ENCODE assay signal across 8 cellular contexts in genomic region chr1:23528245-23528978, GRCh38. TPM values are rescaled to one million over a fixed set of nuclear protein-coding genes. Genes with fewer than 3 reads are reported as not detected.
DNase-seq lines count a peak whose midpoint lies in the region; ATAC-seq, FAIRE-seq and TF ChIP-seq lines count a peak whose summit lies in the region.

No MANE protein-coding gene starts in this region.

- peak; percentile 91 for DNase-seq in ELR (ENCODE audit: low read depth)
- peak; percentile 78 for DNase-seq in H54 (ENCODE audit: insufficient read length, low spot score)
- DNase-seq in NCI-H146 treated with DMSO at 0.1 percent for 48 hours (lab: John Stamatoyannopoulos, UW; ENCODE audit: unreplicated experiment), result peak; percentile 44
- DNase-seq in T1000 (lab: John Stamatoyannopoulos, UW), result peak; percentile 88
- peak; percentile 76 for DNase-seq in GM12878 (ENCODE audit: low read depth, low spot score)
- DNase-seq in HepG2 (ENCODE audit: low spot score), result peak; percentile 85
- peak; percentile 70 to 72 for DNase-seq in stimulated activated CD8-positive, alpha-beta memory T cell treated with anti-CD3 and anti-CD28 coated beads, Interleukin-15, amount 100 ng/mL, for 48 hours (ENCODE audit: low read depth in 2 of 2)
- DNase-seq in medulla oblongata (ENCODE audit: extremely low spot score), result no peak

- no peaks in the 10 kb centered on the region for H3K9me3 ChIP-seq in GM12878 (replicated peaks; ENCODE audit: control insufficient read depth, insufficient read depth, low read length)
- no peaks in the 10 kb centered on the region for H3K9me3 ChIP-seq in HepG2 (ENCODE audit: low read length)

- H2AFZ ChIP-seq in GM12878 (ENCODE audit: control insufficient read depth, low read depth, low read length) (no peak overlapping the region; the same call in 1 of the 2 replicates), HepG2 (ENCODE audit: low read length) (no peak overlapping the region)

- CTCF ChIA-PET in GM12878 (lab: Yijun Ruan, JAX), result interaction anchor here (0.7 to 28.3 kb wide), 18 partner anchors 9 to 288 kb away, joined by 3 to 784 read pairs (median 4); partner anchors contain the start of gene ID3
- CTCF ChIA-PET in HepG2 (lab: Yijun Ruan, JAX; ENCODE audit: low intra/inter-chr PET ratio, low total read pairs), result no interaction called here

- H3K4me2 ChIP-seq in GM12878 (ENCODE audit: control insufficient read depth, insufficient read depth) (peak overlapping the region; percentile 91), HepG2 (ENCODE audit: low read depth, low read length) (peak overlapping the region; percentile 90)

- TF ChIP-seq EP300 in GM12878 (IDR thresholded peaks at IDR 0.05; ENCODE audit: borderline replicate concordance in 1 of 2, control insufficient read depth in 1 of 2, low read depth in 2 of 2, low read length in 2 of 2) (peak in 1 of 2 experiments; percentile 50; a peak in 2 of 4 replicates), HepG2 (IDR thresholded peaks at IDR 0.05; ENCODE audit: low read depth in 2 of 2, low read length in 2 of 2) (no peak), HepG2 (CRISPR knock-in tag; IDR thresholded peaks at IDR 0.05; ENCODE audit: borderline replicate concordance) (no peak)

- BruUV-seq in GM12878 (replicated peaks; lab: Mats Ljungman, UMichigan) (no TSS peak), HepG2 (replicated peaks; lab: Mats Ljungman, UMichigan) (no TSS peak)

- in situ Hi-C loops in GM12878 (cut with MboI) (no loop called here), HepG2 (cut with HindIII; ENCODE audit: extremely low pct_ligation_motif_present, low pct_unique_long_range_greater_than_20kb) (no loop called here)

- H3K4me3 ChIP-seq in GM12878, result peak overlapping the region; percentile 85
- H3K4me3 ChIP-seq in HepG2 (replicated peaks in 1 of 3; ENCODE audit: insufficient read depth in 1 of 3, low read depth in 2 of 3, low read length in 3 of 3), result peak overlapping the region in 1 of 3 experiments; percentile 26; a peak in 1 of 6 replicates

- POLR2A ChIA-PET in GM12878 (lab: Charles Lee) (interaction anchor here (0.8 to 3.0 kb wide), 11 partner anchors 8 to 194 kb away, joined by 3 to 30 read pairs (median 5); partner anchors contain the start of gene ID3), HepG2 (lab: Yijun Ruan, JAX) (interaction anchor here (0.7 to 1.3 kb wide), 2 partner anchors 44 to 184 kb away, joined by 3 to 7 read pairs; partner anchors contain the start of genes ASAP3 and HNRNPR)

- TF ChIP-seq POLR2A in H54 (IDR thresholded peaks at IDR 0.05; ENCODE audit: low read depth, low read length) (no peak), GM12878 (IDR thresholded peaks at IDR 0.05; ENCODE audit: low read depth, low read length) (no peak), HepG2 (IDR thresholded peaks at IDR 0.05; ENCODE audit: insufficient read depth in 1 of 2, low read depth in 2 of 2, low read length in 2 of 2) (no peak)

- peaks cover 74% of the 10 kb centered on the region for H3K4me1 ChIP-seq in GM12878 (ENCODE audit: control insufficient read depth, insufficient read depth, low read length)
- H3K4me1 ChIP-seq in HepG2 (ENCODE audit: insufficient read depth, low read length), result peaks cover 63% of the 10 kb centered on the region

- intact Hi-C loops in GM12878 (cut with micrococcal nuclease; ENCODE audit: unreplicated experiment), result loop anchor here (5.0 kb wide), 1 partner anchor 186 kb away; the partner anchor contains the start of gene HNRNPR
- intact Hi-C loops in HepG2 (cut with micrococcal nuclease; ENCODE audit: unreplicated experiment), result no loop called here

- TF ChIP-seq CTCF in GM12878 (IDR thresholded peaks at IDR 0.05 in 2 of 3, conservative IDR thresholded peaks at IDR 0.05 in 1 of 3; ENCODE audit: control insufficient read depth in 2 of 3, extremely low read depth in 1 of 3, insufficient read depth in 1 of 3, low read depth in 3 of 3, low read length in 3 of 3), result no peak
- TF ChIP-seq CTCF in HepG2 (CRISPR knock-in tag; IDR thresholded peaks at IDR 0.05), result no peak

- H3K36me3 ChIP-seq in GM12878 (ENCODE audit: control insufficient read depth in 2 of 2, insufficient read depth in 2 of 2, low read length in 1 of 2) (no peaks in the 10 kb centered on the region; a peak in 2 of 4 replicates), HepG2 (replicated peaks in 1 of 2; ENCODE audit: control insufficient read depth in 1 of 2, insufficient read depth in 2 of 2, low read length in 2 of 2) (no peaks in the 10 kb centered on the region; a peak in 1 of 5 replicates)

- SMC1A ChIA-PET in GM12878 (lab: Charles Lee; ENCODE audit: uncharacterized antibody, unreplicated experiment), result interaction anchor here (0.9 to 14.8 kb wide), 10 partner anchors 10 to 109 kb away, joined by 3 to 201 read pairs (median 6); no protein-coding TSS in a partner anchor

- TF ChIP-seq RAD21 in GM12878 (IDR thresholded peaks at IDR 0.05; ENCODE audit: insufficient read depth, low read depth, low read length) (no peak), HepG2 (CRISPR knock-in tag; IDR thresholded peaks at IDR 0.05) (no peak)

- peak; percentile 62 for FAIRE-seq in H54 (lab: Jason Lieb, UNC)
- FAIRE-seq in GM12878 (lab: Jason Lieb, UNC), result peak; percentile 66
- FAIRE-seq in HepG2 (lab: Jason Lieb, UNC), result peak; percentile 89

- RAD21 ChIA-PET in GM12878 (lab: Charles Lee; ENCODE audit: unreplicated experiment), result interaction anchor here (0.7 to 11.3 kb wide), 13 partner anchors 11 to 195 kb away, joined by 3 to 153 read pairs (median 5); partner anchors contain the start of genes HNRNPR and ZNF436

- H3K79me2 ChIP-seq in GM12878 (ENCODE audit: control insufficient read depth, insufficient read depth, low read length) (peaks cover 66% of the 10 kb centered on the region), HepG2 (ENCODE audit: insufficient read depth, low read length) (no peaks in the 10 kb centered on the region)

- H3K27me3 ChIP-seq in GM12878 (replicated peaks in 1 of 2; ENCODE audit: control insufficient read depth in 2 of 2, insufficient read depth in 2 of 2, low read length in 1 of 2) (no peaks in the 10 kb centered on the region), HepG2 (ENCODE audit: control insufficient read depth in 1 of 2, insufficient read depth in 2 of 2, low read length in 2 of 2) (no peaks in the 10 kb centered on the region)

- WGBS in GM12878 (ENCODE audit: insufficient coverage, insufficient replicate concordance, low lambda C conversion rate, missing lambda C conversion rate), result 2% methylated on average over 9 of the region's 9 CpGs
- WGBS in HepG2 (ENCODE audit: low lambda C conversion rate), result 15% methylated on average over 6 of the region's 9 CpGs

- peak; percentile 63 for ATAC-seq in GM12878
- peak; percentile 72 for ATAC-seq in HepG2

- H3K27ac ChIP-seq in GM12878 (ENCODE audit: control insufficient read depth, insufficient read depth), result peak overlapping the region; percentile 89
- H3K27ac ChIP-seq in HepG2 (ENCODE audit: extremely low read length, insufficient read depth, low read length), result no peak overlapping the region

- H3K9ac ChIP-seq in GM12878 (ENCODE audit: control insufficient read depth, insufficient read depth, low read length) (peak overlapping the region; percentile 15), HepG2 (ENCODE audit: insufficient read depth, low read depth, low read length) (no peak overlapping the region)

- H4K20me1 ChIP-seq in GM12878 (ENCODE audit: control insufficient read depth, insufficient read depth) (no peaks in the 10 kb centered on the region), HepG2 (ENCODE audit: insufficient read depth, low read length) (no peaks in the 10 kb centered on the region)

RNA-seq across cellular contexts. Expression of gene E2F2, which starts 2.6 kb away (rescaled TPM):
- total RNA-seq in GM12878 (2013; cell fraction: nucleolus; rRNA removed), result 14.2 and 14.7 TPM in 2 replicates
- 23.7 and 24.6 TPM in 2 replicates for total RNA-seq in GM12878 (2014; rRNA removed)
- total RNA-seq in GM12878 (2014; rRNA removed; fragmentation: Illumina TruSeq; extraction: Trizol), result 13.4 and 14.7 TPM in 2 replicates
- total RNA-seq in GM12878 (2021), result 24.0 and 27.2 TPM in 2 replicates
- 3.7 TPM for polyA plus RNA-seq in GM12878 (2011; ENCODE audit: low read depth)
- 2.3 and 3.8 TPM in 2 replicates for polyA plus RNA-seq in GM12878 (2011; rRNA removed)
- polyA plus RNA-seq in GM12878 (2011; cell fraction: cytosol; rRNA removed), result 5.3 and 5.9 TPM in 2 replicates
- 6.6 and 13.6 TPM in 2 replicates for polyA plus RNA-seq in GM12878 (2011; cell fraction: nucleus; rRNA removed)
- polyA plus RNA-seq in GM12878 (2012), result 3.7 and 5.5 TPM in 2 replicates
- 9.0 and 14.5 TPM in 2 replicates for polyA plus RNA-seq in GM12878 (2014; fragmentation: Illumina TruSeq; extraction: Trizol)
- polyA plus RNA-seq in GM12878 (2014; fragmentation: Nextera tagmentation; extraction: Ambion mirVana), result 1 to 10 TPM; 4.3 to 4.6 TPM
- 10.4 and 12.2 TPM in 2 replicates for polyA plus RNA-seq in GM12878 (2014; rRNA removed)
- 10 to 100 TPM; 17.5 to 18.0 TPM for polyA plus RNA-seq in GM12878 (2016; fragmentation: Nextera tagmentation; extraction: Ambion mirVana)
- 6.4 and 10.4 TPM in 2 replicates for polyA minus RNA-seq in GM12878 (2011; rRNA and poly(A)+ RNA removed)
- polyA minus RNA-seq in GM12878 (2011; cell fraction: cytosol; rRNA and poly(A)+ RNA removed), result 4.5 and 6.9 TPM in 2 replicates
- 4.4 and 8.8 TPM in 2 replicates for polyA minus RNA-seq in GM12878 (2011; cell fraction: nucleus; rRNA and poly(A)+ RNA removed)
- total RNA-seq in HepG2 (2016; rRNA removed; fragmentation: Illumina TruSeq; extraction: Trizol), result 5.7 and 6.6 TPM in 2 replicates
- 1.1 and 1.3 TPM in 2 replicates for total RNA-seq in HepG2 (2016; cell fraction: cytosol; rRNA removed; fragmentation: Illumina TruSeq; extraction: Trizol; ENCODE audit: low read depth)
- 4.9 and 6.0 TPM in 2 replicates for total RNA-seq in HepG2 (2016; cell fraction: insoluble cytoplasmic fraction; rRNA removed; fragmentation: Illumina TruSeq; extraction: Trizol)
- total RNA-seq in HepG2 (2016; cell fraction: membrane; rRNA removed; fragmentation: Illumina TruSeq; extraction: Trizol), result 2.6 TPM in 2 replicates
- total RNA-seq in HepG2 (2016; cell fraction: nucleus; rRNA removed; fragmentation: Illumina TruSeq; extraction: Trizol), result 5.1 and 7.1 TPM in 2 replicates
- 0.50 and 0.65 TPM in 2 replicates for polyA plus RNA-seq in HepG2 (2011; rRNA removed)
- 0.29 and 0.35 TPM in 2 replicates for polyA plus RNA-seq in HepG2 (2011; cell fraction: cytosol; rRNA removed)
- 1.9 TPM in 2 replicates for polyA plus RNA-seq in HepG2 (2011; cell fraction: nucleus; rRNA removed)
- polyA plus RNA-seq in HepG2 (2012), result 0.63 and 1.4 TPM in 2 replicates
- 0.24 and 0.26 TPM in 2 replicates for polyA plus RNA-seq in HepG2 (2016; cell fraction: cytosol; fragmentation: Illumina TruSeq; extraction: Trizol; ENCODE audit: low read depth)
- 3.4 and 4.2 TPM in 2 replicates for polyA plus RNA-seq in HepG2 (2016; cell fraction: insoluble cytoplasmic fraction; fragmentation: Illumina TruSeq; extraction: Trizol; ENCODE audit: low read depth)
- polyA plus RNA-seq in HepG2 (2016; cell fraction: membrane; fragmentation: Illumina TruSeq; extraction: Trizol; ENCODE audit: low read depth), result 0.62 and 0.69 TPM in 2 replicates
- 12.8 and 14.2 TPM in 2 replicates for polyA plus RNA-seq in HepG2 (2016; cell fraction: nucleus; fragmentation: Illumina TruSeq; extraction: Trizol; ENCODE audit: insufficient read depth, low read depth)
- polyA minus RNA-seq in HepG2 (2011; rRNA and poly(A)+ RNA removed; ENCODE audit: low replicate concordance), result 1.8 and 19.5 TPM in 2 replicates
- polyA minus RNA-seq in HepG2 (2011; cell fraction: cytosol; rRNA and poly(A)+ RNA removed), result 0.79 and 1.1 TPM in 2 replicates
- polyA minus RNA-seq in HepG2 (2011; cell fraction: nucleus; rRNA and poly(A)+ RNA removed), result 0.87 and 1.3 TPM in 2 replicates

RNA-seq across cellular contexts. Expression of gene ID3, which starts 30.9 kb away (rescaled TPM):
- total RNA-seq in GM12878 (2013; cell fraction: nucleolus; rRNA removed), result 69.8 and 72.4 TPM in 2 replicates
- 403 and 449 TPM in 2 replicates for total RNA-seq in GM12878 (2014; rRNA removed)
- total RNA-seq in GM12878 (2014; rRNA removed; fragmentation: Illumina TruSeq; extraction: Trizol), result 129 and 136 TPM in 2 replicates
- 278 and 285 TPM in 2 replicates for total RNA-seq in GM12878 (2021)
- 28.8 TPM for polyA plus RNA-seq in GM12878 (2011; ENCODE audit: low read depth)
- 33.6 and 44.0 TPM in 2 replicates for polyA plus RNA-seq in GM12878 (2011; rRNA removed)
- 121 and 124 TPM in 2 replicates for polyA plus RNA-seq in GM12878 (2011; cell fraction: cytosol; rRNA removed)
- polyA plus RNA-seq in GM12878 (2011; cell fraction: nucleus; rRNA removed), result 76.0 and 85.6 TPM in 2 replicates
- polyA plus RNA-seq in GM12878 (2012), result 61.0 and 127 TPM in 2 replicates
- 44.0 and 122 TPM in 2 replicates for polyA plus RNA-seq in GM12878 (2014; fragmentation: Illumina TruSeq; extraction: Trizol)
- polyA plus RNA-seq in GM12878 (2014; fragmentation: Nextera tagmentation; extraction: Ambion mirVana), result 100 to 1,000 TPM in 1 of 2 experiments, 10 to 100 TPM in 1; 42.7 to 104 TPM
- polyA plus RNA-seq in GM12878 (2014; rRNA removed), result 389 and 394 TPM in 2 replicates
- polyA plus RNA-seq in GM12878 (2016; fragmentation: Nextera tagmentation; extraction: Ambion mirVana), result 100 to 1,000 TPM; 459 to 475 TPM
- 19.2 and 51.3 TPM in 2 replicates for polyA minus RNA-seq in GM12878 (2011; rRNA and poly(A)+ RNA removed)
- polyA minus RNA-seq in GM12878 (2011; cell fraction: cytosol; rRNA and poly(A)+ RNA removed), result 35.9 and 41.3 TPM in 2 replicates
- 76.6 and 97.0 TPM in 2 replicates for polyA minus RNA-seq in GM12878 (2011; cell fraction: nucleus; rRNA and poly(A)+ RNA removed)
- 67.8 and 115 TPM in 2 replicates for total RNA-seq in HepG2 (2016; rRNA removed; fragmentation: Illumina TruSeq; extraction: Trizol)
- total RNA-seq in HepG2 (2016; cell fraction: cytosol; rRNA removed; fragmentation: Illumina TruSeq; extraction: Trizol; ENCODE audit: low read depth), result 119 and 126 TPM in 2 replicates
- 65.6 and 120 TPM in 2 replicates for total RNA-seq in HepG2 (2016; cell fraction: insoluble cytoplasmic fraction; rRNA removed; fragmentation: Illumina TruSeq; extraction: Trizol)
- 79.8 and 82.4 TPM in 2 replicates for total RNA-seq in HepG2 (2016; cell fraction: membrane; rRNA removed; fragmentation: Illumina TruSeq; extraction: Trizol)
- total RNA-seq in HepG2 (2016; cell fraction: nucleus; rRNA removed; fragmentation: Illumina TruSeq; extraction: Trizol), result 82.3 and 85.6 TPM in 2 replicates
- 34.9 and 64.8 TPM in 2 replicates for polyA plus RNA-seq in HepG2 (2011; rRNA removed)
- 40.3 and 106 TPM in 2 replicates for polyA plus RNA-seq in HepG2 (2011; cell fraction: cytosol; rRNA removed)
- polyA plus RNA-seq in HepG2 (2011; cell fraction: nucleus; rRNA removed), result 50.4 and 124 TPM in 2 replicates
- polyA plus RNA-seq in HepG2 (2012), result 19.1 and 19.4 TPM in 2 replicates
- 19.4 and 20.9 TPM in 2 replicates for polyA plus RNA-seq in HepG2 (2016; cell fraction: cytosol; fragmentation: Illumina TruSeq; extraction: Trizol; ENCODE audit: low read depth)
- 67.3 and 67.6 TPM in 2 replicates for polyA plus RNA-seq in HepG2 (2016; cell fraction: insoluble cytoplasmic fraction; fragmentation: Illumina TruSeq; extraction: Trizol; ENCODE audit: low read depth)
- polyA plus RNA-seq in HepG2 (2016; cell fraction: membrane; fragmentation: Illumina TruSeq; extraction: Trizol; ENCODE audit: low read depth), result 27.8 and 28.9 TPM in 2 replicates
- 106 and 110 TPM in 2 replicates for polyA plus RNA-seq in HepG2 (2016; cell fraction: nucleus; fragmentation: Illumina TruSeq; extraction: Trizol; ENCODE audit: insufficient read depth, low read depth)
- polyA minus RNA-seq in HepG2 (2011; rRNA and poly(A)+ RNA removed; ENCODE audit: low replicate concordance), result 66.2 and 315 TPM in 2 replicates
- polyA minus RNA-seq in HepG2 (2011; cell fraction: cytosol; rRNA and poly(A)+ RNA removed), result 18.4 and 43.5 TPM in 2 replicates
- 53.5 and 115 TPM in 2 replicates for polyA minus RNA-seq in HepG2 (2011; cell fraction: nucleus; rRNA and poly(A)+ RNA removed)

RNA-seq across cellular contexts. Expression of gene ASAP3, which starts 44.4 kb away (rescaled TPM):
- total RNA-seq in GM12878 (2013; cell fraction: nucleolus; rRNA removed), result not detected in 2 replicates
- 0.44 and 0.56 TPM in 2 replicates for total RNA-seq in GM12878 (2014; rRNA removed)
- 0.13 and 0.18 TPM in 2 replicates for total RNA-seq in GM12878 (2014; rRNA removed; fragmentation: Illumina TruSeq; extraction: Trizol)
- 0.66 and 0.92 TPM in 2 replicates for total RNA-seq in GM12878 (2021)
- not detected for polyA plus RNA-seq in GM12878 (2011; ENCODE audit: low read depth)
- 0.04 TPM in 1 of 2 replicates, not detected in the other for polyA plus RNA-seq in GM12878 (2011; rRNA removed)
- 0.03 TPM in 2 replicates for polyA plus RNA-seq in GM12878 (2011; cell fraction: cytosol; rRNA removed)
- 0.24 and 0.29 TPM in 2 replicates for polyA plus RNA-seq in GM12878 (2011; cell fraction: nucleus; rRNA removed)
- polyA plus RNA-seq in GM12878 (2012), result not detected in 2 replicates
- 0.34 and 0.76 TPM in 2 replicates for polyA plus RNA-seq in GM12878 (2014; fragmentation: Illumina TruSeq; extraction: Trizol)
- under 1 TPM in 1 of 2 experiments, not detected in 1; 0.07 TPM for polyA plus RNA-seq in GM12878 (2014; fragmentation: Nextera tagmentation; extraction: Ambion mirVana)
- 0.44 and 0.65 TPM in 2 replicates for polyA plus RNA-seq in GM12878 (2014; rRNA removed)
- under 1 TPM; 0.33 to 0.34 TPM for polyA plus RNA-seq in GM12878 (2016; fragmentation: Nextera tagmentation; extraction: Ambion mirVana)
- not detected in 2 replicates for polyA minus RNA-seq in GM12878 (2011; rRNA and poly(A)+ RNA removed)
- not detected in 2 replicates for polyA minus RNA-seq in GM12878 (2011; cell fraction: cytosol; rRNA and poly(A)+ RNA removed)
- polyA minus RNA-seq in GM12878 (2011; cell fraction: nucleus; rRNA and poly(A)+ RNA removed), result not detected in 2 replicates
- 28.6 and 37.0 TPM in 2 replicates for total RNA-seq in HepG2 (2016; rRNA removed; fragmentation: Illumina TruSeq; extraction: Trizol)
- total RNA-seq in HepG2 (2016; cell fraction: cytosol; rRNA removed; fragmentation: Illumina TruSeq; extraction: Trizol; ENCODE audit: low read depth), result 2.7 and 3.4 TPM in 2 replicates
- total RNA-seq in HepG2 (2016; cell fraction: insoluble cytoplasmic fraction; rRNA removed; fragmentation: Illumina TruSeq; extraction: Trizol), result 22.9 and 36.7 TPM in 2 replicates
- total RNA-seq in HepG2 (2016; cell fraction: membrane; rRNA removed; fragmentation: Illumina TruSeq; extraction: Trizol), result 11.2 and 12.2 TPM in 2 replicates
- 38.3 and 42.3 TPM in 2 replicates for total RNA-seq in HepG2 (2016; cell fraction: nucleus; rRNA removed; fragmentation: Illumina TruSeq; extraction: Trizol)
- polyA plus RNA-seq in HepG2 (2011; rRNA removed), result 32.6 and 39.4 TPM in 2 replicates
- polyA plus RNA-seq in HepG2 (2011; cell fraction: cytosol; rRNA removed), result 15.0 and 17.0 TPM in 2 replicates
- 159 and 182 TPM in 2 replicates for polyA plus RNA-seq in HepG2 (2011; cell fraction: nucleus; rRNA removed)
- 11.8 and 19.4 TPM in 2 replicates for polyA plus RNA-seq in HepG2 (2012)
- 1.9 and 2.7 TPM in 2 replicates for polyA plus RNA-seq in HepG2 (2016; cell fraction: cytosol; fragmentation: Illumina TruSeq; extraction: Trizol; ENCODE audit: low read depth)
- 17.8 and 23.3 TPM in 2 replicates for polyA plus RNA-seq in HepG2 (2016; cell fraction: insoluble cytoplasmic fraction; fragmentation: Illumina TruSeq; extraction: Trizol; ENCODE audit: low read depth)
- 5.9 and 6.1 TPM in 2 replicates for polyA plus RNA-seq in HepG2 (2016; cell fraction: membrane; fragmentation: Illumina TruSeq; extraction: Trizol; ENCODE audit: low read depth)
- 81.5 and 89.0 TPM in 2 replicates for polyA plus RNA-seq in HepG2 (2016; cell fraction: nucleus; fragmentation: Illumina TruSeq; extraction: Trizol; ENCODE audit: insufficient read depth, low read depth)
- polyA minus RNA-seq in HepG2 (2011; rRNA and poly(A)+ RNA removed; ENCODE audit: low replicate concordance), result 8.3 and 44.4 TPM in 2 replicates
- 11.9 and 18.9 TPM in 2 replicates for polyA minus RNA-seq in HepG2 (2011; cell fraction: cytosol; rRNA and poly(A)+ RNA removed)
- 19.4 and 24.2 TPM in 2 replicates for polyA minus RNA-seq in HepG2 (2011; cell fraction: nucleus; rRNA and poly(A)+ RNA removed)
